Comparison of ENCODE assay signal across 13 cellular contexts in genomic region chr11:2788751-2789140, GRCh38.
DNase-seq lines count a peak whose midpoint lies in the region; ATAC-seq and TF ChIP-seq lines count a peak whose summit lies in the region.
"Had no signal": no experiment of that assay in that cellular context is flagged by ENCODE, and none has a peak within 500 bp of the region (broad histone marks: within the 10 kb centered on the region; RNA-seq: fewer than 3 reads in every experiment).

No MANE protein-coding gene starts in this region.

- H3K9me3 Mint-ChIP-seq in chondrocyte (ENCODE audit: low read depth), result peaks cover 11% of the 10 kb centered on the region
- H3K9me3 Mint-ChIP-seq: CD4-positive, alpha-beta T cell; central memory CD8-positive, alpha-beta T cell had no signal

- ATAC-seq in T-helper 17 cell (no peak), lower lobe of right lung (no peak), HG03521 (IDR thresholded peaks at IDR 0.05; ENCODE audit: unreplicated experiment) (no peak), HG03135 (IDR thresholded peaks at IDR 0.05; ENCODE audit: unreplicated experiment) (no peak)
- ATAC-seq: stimulated activated naive CD8-positive, alpha-beta T cell treated with anti-CD3 and anti-CD28 coated beads, Interleukin-15, amount 100 ng/mL, for 72 hours had no signal

- peaks cover under 1% of the 10 kb centered on the region for H3K4me1 Mint-ChIP-seq in T-helper 17 cell
- H3K4me1 Mint-ChIP-seq in chondrocyte (ENCODE audit: low read depth), result peaks cover 12% of the 10 kb centered on the region
- H3K4me1 Mint-ChIP-seq: central memory CD8-positive, alpha-beta T cell had no signal

- no peaks in the 10 kb centered on the region for H3K27me3 ChIP-seq in lower lobe of right lung (ENCODE audit: low read depth)

- H3K4me1 ChIP-seq in lower lobe of right lung, result peaks cover 10% of the 10 kb centered on the region

- H3K4me3 ChIP-seq in lower lobe of right lung, result no peak overlapping the region

- H3K27me3 Mint-ChIP-seq in T-helper 17 cell (no peaks in the 10 kb centered on the region), chondrocyte (ENCODE audit: low read depth) (peaks cover 18% of the 10 kb centered on the region)
- H3K27me3 Mint-ChIP-seq: CD4-positive, alpha-beta T cell; stimulated activated naive CD8-positive, alpha-beta T cell treated with anti-CD3 and anti-CD28 coated beads, Interleukin-15, amount 100 ng/mL, for 72 hours had no signal

- intact Hi-C loops in lower lobe of right lung (cut with DNase I), result no loop called here

- H3K9me3 ChIP-seq in T-helper 17 cell (ENCODE audit: control insufficient read depth, low read length, poor library complexity, severe bottlenecking) (no peaks in the 10 kb centered on the region), lower lobe of right lung (no peaks in the 10 kb centered on the region)

- H3K36me3 ChIP-seq in lower lobe of right lung, result no peaks in the 10 kb centered on the region

- H3K27ac Mint-ChIP-seq in T-helper 17 cell, result no peak overlapping the region
- no peak overlapping the region for H3K27ac Mint-ChIP-seq in chondrocyte (ENCODE audit: unreplicated experiment)
- H3K27ac Mint-ChIP-seq: CD4-positive, alpha-beta T cell; stimulated activated naive CD8-positive, alpha-beta T cell treated with anti-CD3 and anti-CD28 coated beads, Interleukin-15, amount 100 ng/mL, for 72 hours had no signal

- TF ChIP-seq CTCF in chondrocyte (IDR thresholded peaks at IDR 0.05) (no peak), lower lobe of right lung (IDR thresholded peaks at IDR 0.05) (no peak)

- H3K27ac ChIP-seq in lower lobe of right lung, result no peak overlapping the region

- H3K4me3 Mint-ChIP-seq in T-helper 17 cell, result no peak overlapping the region
- H3K4me3 Mint-ChIP-seq in chondrocyte (ENCODE audit: unreplicated experiment), result peak overlapping the region; percentile 38
- H3K4me3 Mint-ChIP-seq: central memory CD8-positive, alpha-beta T cell; stimulated activated naive CD8-positive, alpha-beta T cell treated with anti-CD3 and anti-CD28 coated beads, Interleukin-15, amount 100 ng/mL, for 72 hours had no signal

- peaks cover 2% of the 10 kb centered on the region for H3K36me3 Mint-ChIP-seq in T-helper 17 cell (ENCODE audit: low read depth)
- H3K36me3 Mint-ChIP-seq in chondrocyte (ENCODE audit: low read depth), result peaks cover 7% of the 10 kb centered on the region

- peak in 2 of 3 donors; percentile 1 to 5 for DNase-seq in T-helper 17 cell
- peak; percentile 72 for DNase-seq in chondrocyte (ENCODE audit: low spot score)
- DNase-seq in lower lobe of right lung, result peak; percentile 34
- DNase-seq in retina, result peak; percentile 42
- DNase-seq in SIG-M5 treated with dmso at 0.1 percent for 504 hours (lab: John Stamatoyannopoulos, UW; ENCODE audit: unreplicated experiment), result no peak
- DNase-seq: hypothalamus, MM.1S, NCI-H226 had no signal
